ENCODE assay signal across 21 cellular contexts in the genomic region with DNA sequence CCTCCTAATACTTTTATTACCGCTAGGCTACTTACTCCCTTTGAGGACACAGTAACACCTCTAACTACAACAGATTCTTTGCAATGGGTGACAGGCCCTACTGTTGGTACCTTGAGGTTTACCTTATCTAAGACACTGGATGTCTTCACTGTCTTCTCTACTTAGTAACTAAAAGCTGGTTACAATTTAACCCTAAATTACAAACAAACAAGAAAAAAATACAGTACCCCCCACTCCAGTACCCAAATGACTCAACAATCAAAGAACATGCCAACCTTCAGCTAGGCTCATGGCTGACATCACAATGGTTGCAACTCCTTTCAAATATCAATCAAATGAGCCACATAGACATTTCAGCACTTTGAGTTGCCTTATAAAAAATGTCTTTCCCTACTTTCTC.
"Had no signal": no experiment of that assay in that cellular context is flagged by ENCODE, and none has a peak within 500 bp of the region (broad histone marks: within the 10 kb centered on the region; RNA-seq: fewer than 3 reads in every experiment).

No MANE protein-coding gene starts in this region.

- H3K4me1 ChIP-seq: lower lobe of right lung, pancreas, psoas muscle, right atrium auricular region, spleen, tibial artery had no signal

- H3K9me3 Mint-ChIP-seq: activated naive CD4-positive, alpha-beta T cell treated with anti-CD3 and anti-CD28 coated beads, Interleukin-2, amount 50 U/mL, for 24 hours had no signal

- H3K4me3 Mint-ChIP-seq: activated naive CD4-positive, alpha-beta T cell treated with anti-CD3 and anti-CD28 coated beads, Interleukin-2, amount 50 U/mL, for 24 hours; brain; nephron progenitor cell had no signal

- H3K36me3 Mint-ChIP-seq: activated naive CD4-positive, alpha-beta T cell treated with anti-CD3 and anti-CD28 coated beads, Interleukin-2, amount 50 U/mL, for 24 hours; brain had no signal

- DNase-seq: activated CD4-positive, alpha-beta T cell treated with anti-CD3 and anti-CD28 coated beads for 1 hour; activated CD4-positive, alpha-beta T cell treated with anti-CD3 and anti-CD28 coated beads, Interleukin-2, amount 50 U/mL, for 1 hour; activated gamma-delta T cell treated with Interleukin-2 at 50 U/mL for 16 hours; activated T-cell treated with anti-CD3 and anti-CD28 coated beads, Interleukin-2, amount 50 U/mL, for 1 hour; anterior cingulate cortex; foreskin fibroblast; heart right ventricle; lower lobe of right lung; mesendoderm; mucosa of descending colon; nephron progenitor cell; pancreas; psoas muscle; spleen; stimulated activated CD4-positive, alpha-beta T cell treated with anti-CD3 and anti-CD28 coated beads, Interleukin-4, amount 100 ng/mL, for 24 hours; stimulated activated naive CD8-positive, alpha-beta T cell treated with anti-CD3 and anti-CD28 coated beads, Interleukin-15, Interleukin-2, amounts not matched to agents 100 U/mL and 50 U/mL, for 24 hours; tibial artery had no signal

- ATAC-seq: heart right ventricle; left lobe of liver; lower lobe of right lung; mucosa of descending colon; pancreas; psoas muscle; stimulated activated naive CD8-positive, alpha-beta T cell treated with anti-CD3 and anti-CD28 coated beads, Interleukin-15, Interleukin-2, amounts not matched to agents 100 U/mL and 50 U/mL, for 24 hours had no signal

- H3K27me3 ChIP-seq: right atrium auricular region, spleen, tibial artery had no signal

- H3K27ac Mint-ChIP-seq: activated naive CD4-positive, alpha-beta T cell treated with anti-CD3 and anti-CD28 coated beads, Interleukin-2, amount 50 U/mL, for 24 hours; brain; nephron progenitor cell had no signal

- H3K27ac ChIP-seq: heart right ventricle, lower lobe of right lung, pancreas, psoas muscle, right atrium auricular region, spleen, tibial artery had no signal

- H3K4me1 Mint-ChIP-seq: activated naive CD4-positive, alpha-beta T cell treated with anti-CD3 and anti-CD28 coated beads, Interleukin-2, amount 50 U/mL, for 24 hours; nephron progenitor cell had no signal

- H3K27me3 Mint-ChIP-seq: activated naive CD4-positive, alpha-beta T cell treated with anti-CD3 and anti-CD28 coated beads, Interleukin-2, amount 50 U/mL, for 24 hours; brain had no signal

- H3K9me3 ChIP-seq: heart right ventricle, lower lobe of right lung, mucosa of descending colon, pancreas, psoas muscle, spleen had no signal

- H3K4me3 ChIP-seq: heart right ventricle, lower lobe of right lung, mucosa of descending colon, pancreas, psoas muscle, right atrium auricular region, spleen, tibial artery had no signal

- H3K36me3 ChIP-seq: heart right ventricle, lower lobe of right lung, pancreas, right atrium auricular region, spleen, tibial artery had no signal
